In genomic region chr11:2166091-2166851, GRCh38 we compare ENCODE assay signal across 9 cellular contexts. TPM values are rescaled to one million over a fixed set of nuclear protein-coding genes. Genes with fewer than 3 reads are reported as not detected.
DNase-seq lines count a peak whose midpoint lies in the region; ATAC-seq and TF ChIP-seq lines count a peak whose summit lies in the region.
"Had no signal": no experiment of that assay in that cellular context is flagged by ENCODE, and none has a peak within 500 bp of the region (broad histone marks: within the 10 kb centered on the region; RNA-seq: fewer than 3 reads in every experiment).

No MANE protein-coding gene starts in this region.

- no peaks in the 10 kb centered on the region for H3K36me3 Mint-ChIP-seq in natural killer cell

- peak; percentile 62 for TF ChIP-seq CTCF in GM13977 (IDR thresholded peaks at IDR 0.05; ENCODE audit: extremely low read depth, insufficient read depth, missing control alignments)
- TF ChIP-seq CTCF in VCaP (conservative IDR thresholded peaks at IDR 0.05), result peak; percentile 70
- TF ChIP-seq CTCF in choroid plexus epithelial cell (conservative IDR thresholded peaks at IDR 0.05; ENCODE audit: low read depth, low read length), result peak; percentile 55
- peak; percentile 52 for TF ChIP-seq CTCF in natural killer cell (IDR thresholded peaks at IDR 0.05)

- H3K4me1 Mint-ChIP-seq in natural killer cell, result no peaks in the 10 kb centered on the region

- no peaks in the 10 kb centered on the region for H3K9me3 Mint-ChIP-seq in natural killer cell

- H3K27ac Mint-ChIP-seq in natural killer cell, result no peak overlapping the region

- H3K4me3 Mint-ChIP-seq in natural killer cell, result no peak overlapping the region

- ATAC-seq in natural killer cell (peak; percentile 45 to 72 (median 63)), GM18909 (IDR thresholded peaks at IDR 0.05; ENCODE audit: poor library complexity, unreplicated experiment) (no peak), HG03354 (IDR thresholded peaks at IDR 0.05; ENCODE audit: poor library complexity, severe bottlenecking, unreplicated experiment) (no peak)

- DNase-seq in GM13977 (ENCODE audit: low spot score), result peak; percentile 79
- peak; percentile 23 for DNase-seq in choroid plexus epithelial cell (ENCODE audit: low read depth)
- peak; percentile 29 for DNase-seq in natural killer cell
- DNase-seq in NCI-H2029 (lab: John Stamatoyannopoulos, UW), result no peak
- no peak for DNase-seq in NCI-H526 treated with DMSO at 0.1 percent for 48 hours (lab: John Stamatoyannopoulos, UW)

- no peak overlapping the region for H3K4me3 ChIP-seq in choroid plexus epithelial cell (ENCODE audit: low read depth, low read length)
- H3K4me3 ChIP-seq: lung had no signal

- no peak overlapping the region for H3K27ac ChIP-seq in VCaP

- in situ Hi-C loops in GM13977 (cut with MboI; ENCODE audit: low pct_unique_long_range_greater_than_20kb, low sequenced_read_pairs, unreplicated experiment), result loop anchor here (25.0 kb wide), 1 partner anchor 479 kb away; the partner anchor contains the start of gene KRTAP5-6

- intact Hi-C loops in natural killer cell (cut with micrococcal nuclease), result no loop called here

- H3K27me3 Mint-ChIP-seq in natural killer cell (ENCODE audit: low read depth in 2 of 2), result peaks cover 0 to 3% of the 10 kb centered on the region in 2 donors

RNA-seq across cellular contexts. Expression of gene INS, which starts 5.3 kb away (rescaled TPM):
- not detected for total RNA-seq in natural killer cell
- total RNA-seq: lung had no signal

RNA-seq across cellular contexts. Expression of gene TH, which starts 5.3 kb away (rescaled TPM):
- total RNA-seq in natural killer cell, result not detected

RNA-seq across cellular contexts. Expression of gene IGF2, which starts 27.1 kb away (rescaled TPM):
- not detected for total RNA-seq in natural killer cell

Comparison
In these comparisons a context has a peak if more than half of its experiments do, and no peak if none do; other contexts are left out.
1. DNase-seq: peak in GM13977 (single experiment), choroid plexus epithelial cell (single experiment) and natural killer cell (single experiment); none in NCI-H2029 (single experiment) and NCI-H526 treated with DMSO at 0.1 percent for 48 hours (single experiment).
2. ATAC-seq: peak in natural killer cell (3 of 3); none in GM18909 (single experiment) and HG03354 (single experiment).
3. Peak in every context shown above with its lines, with median percentiles within 50 percentile points of each other: CTCF ChIP-seq.